In genomic region chr19:45685045-45685444, GRCh38 we compare ENCODE assay signal across 3 cellular contexts. TPM values are rescaled to one million over a fixed set of nuclear protein-coding genes. Genes with fewer than 3 reads are reported as not detected.
"Had no signal": no experiment of that assay in that cellular context is flagged by ENCODE, and none has a peak within 500 bp of the region (broad histone marks: within the 10 kb centered on the region; RNA-seq: fewer than 3 reads in every experiment).

No MANE protein-coding gene starts in this region.

RNA-seq across cellular contexts. Expression of gene GIPR, which starts 17.0 kb away (rescaled TPM):
- total RNA-seq: LHCN-M2, MCF 10A, RPMI7951 had no signal
